In the genomic region with DNA sequence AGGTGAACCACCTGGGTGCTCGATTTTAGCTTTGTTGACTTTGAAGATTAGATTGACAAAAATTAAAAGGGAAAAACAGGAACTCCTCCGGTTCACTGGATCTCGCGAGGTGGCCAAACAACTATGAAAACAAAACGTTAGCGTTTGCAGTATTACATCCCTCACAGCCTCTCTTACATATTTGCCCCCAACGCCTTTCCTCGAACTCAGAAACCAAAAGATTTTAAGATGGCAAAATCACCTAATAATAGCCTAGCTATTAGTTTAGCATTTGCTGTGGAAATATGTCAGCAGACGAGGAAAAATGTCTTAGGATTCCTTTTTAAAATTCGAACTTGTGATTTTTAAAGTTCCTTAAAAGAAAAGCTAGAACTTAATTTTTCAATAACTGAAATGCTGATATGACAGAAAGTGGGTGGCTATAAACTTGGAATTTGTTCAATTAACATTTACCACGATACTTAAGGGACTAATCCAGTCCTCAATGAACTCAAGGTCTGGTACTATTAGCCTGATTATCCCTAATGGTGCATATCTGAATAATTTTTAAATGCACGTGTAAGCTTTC, we compare ENCODE assay signal across 8 cellular contexts. TPM values are rescaled to one million over a fixed set of nuclear protein-coding genes. Genes with fewer than 3 reads are reported as not detected.
DNase-seq lines count a peak whose midpoint lies in the region; ATAC-seq, FAIRE-seq and TF ChIP-seq lines count a peak whose summit lies in the region.

No MANE protein-coding gene starts in this region.

- in situ Hi-C loops in GM13976 (cut with MboI; ENCODE audit: low sequenced_read_pairs, unreplicated experiment) = no loop called here

- H3K9me2 ChIP-seq in MM.1S (replicated peaks; ENCODE audit: insufficient read depth, low read length) = no peaks in the 10 kb centered on the region

- peaks cover 0 to 9% (median 0%) of the 10 kb centered on the region in 5 experiments for H3K9me3 Mint-ChIP-seq in brain

- H3K36me3 ChIP-seq in MM.1S (replicated peaks; ENCODE audit: insufficient read depth, low read length) = no peaks in the 10 kb centered on the region; the same call in 1 of the 2 replicates
- no peaks in the 10 kb centered on the region for H3K36me3 ChIP-seq in testis (ENCODE audit: low read depth, missing control alignments)

- no peaks in the 10 kb centered on the region for H3K9me3 ChIP-seq in MM.1S (replicated peaks; ENCODE audit: insufficient read depth, low read length)
- no peaks in the 10 kb centered on the region for H3K9me3 ChIP-seq in testis

- H3K27me3 ChIP-seq in MM.1S (replicated peaks; ENCODE audit: insufficient read depth, low read length) (no peaks in the 10 kb centered on the region), testis (no peaks in the 10 kb centered on the region)

- H2AFZ ChIP-seq in MM.1S (ENCODE audit: low read length) = peak overlapping the region; percentile 61

- peak overlapping the region; percentile 99 to 100 (median 99) for H3K4me3 Mint-ChIP-seq in brain

- peak overlapping the region; percentile 76 for H3K9ac ChIP-seq in MM.1S (ENCODE audit: low read length)

- H3K27me3 Mint-ChIP-seq in brain = peaks cover 46% of the 10 kb centered on the region

- peak overlapping the region; percentile 99 to 100 (median 99) for H3K27ac Mint-ChIP-seq in brain

- TF ChIP-seq POLR2A in testis (IDR thresholded peaks at IDR 0.05) = no peak

- DNase-seq in GM13976 (ENCODE audit: low spot score) (peak; percentile 74), MM.1S (no peak), kidney glomerular epithelial cell (lab: John Stamatoyannopoulos, UW) (peak; percentile 78), testis (no peak), HTR-8/SVneo (ENCODE audit: insufficient read length, low spot score) (no peak)
- no peak for DNase-seq in activated CD8-positive, alpha-beta memory T cell treated with anti-CD3 and anti-CD28 coated beads, Interleukin-2, amount 50 U/mL, for 4 hours

- peak; percentile 30 for ATAC-seq in GM21786 (IDR thresholded peaks at IDR 0.05; ENCODE audit: unreplicated experiment)

- peak overlapping the region; percentile 90 for H3K4me2 ChIP-seq in MM.1S (ENCODE audit: low read depth, low read length)

- H3K27ac ChIP-seq in MM.1S (ENCODE audit: low read length) = peak overlapping the region; percentile 63; the same call in 1 of the 2 replicates
- H3K27ac ChIP-seq in testis = peak overlapping the region; percentile 94 to 97

- H4K20me1 ChIP-seq in MM.1S (ENCODE audit: insufficient read depth, low read length) = no peaks in the 10 kb centered on the region

- TF ChIP-seq CTCF in GM13976 (IDR thresholded peaks at IDR 0.05; ENCODE audit: borderline replicate concordance, control extremely low read depth, extremely low read depth, insufficient read depth, missing control alignments) (no peak), MM.1S (IDR thresholded peaks at IDR 0.05; ENCODE audit: low read length) (no peak), brain (conservative IDR thresholded peaks at IDR 0.05) (no peak), testis (IDR thresholded peaks at IDR 0.05) (no peak)

- peaks cover 36% of the 10 kb centered on the region for H3K79me2 ChIP-seq in MM.1S (ENCODE audit: low read length)

- intact Hi-C loops in testis (cut with DNase I; ENCODE audit: low total_unique reads) = no loop called here

- WGBS in testis, 2 donors = 6 to 9% methylated on average over 12 of the region's 12 CpGs

- H3K4me1 ChIP-seq in MM.1S (ENCODE audit: low read length) (peaks cover 14% of the 10 kb centered on the region), testis (peaks cover 5% of the 10 kb centered on the region)

- peaks cover 18% of the 10 kb centered on the region for H3K36me3 Mint-ChIP-seq in brain

- H3F3A ChIP-seq in MM.1S (ENCODE audit: insufficient read depth, low read length) = peaks cover 13% of the 10 kb centered on the region

- FAIRE-seq in HTR-8/SVneo (lab: Jason Lieb, UNC) = no peak

- H3K4me3 ChIP-seq in MM.1S (ENCODE audit: low read length) (peak overlapping the region; percentile 79), testis (peak overlapping the region; percentile 75 to 93)

- peaks cover 37% of the 10 kb centered on the region for H3K4me1 Mint-ChIP-seq in brain

RNA-seq across cellular contexts. Expression of a gene that starts 0.5 kb away (rescaled TPM):
- polyA plus RNA-seq in brain (ENCODE audit: insufficient read depth, low read depth, low replicate concordance) (4.0 TPM), testis (ENCODE audit: insufficient read depth, low read depth, low replicate concordance) (12.6 TPM)
- total RNA-seq in testis = 10 to 100 TPM; 23.9 to 25.7 TPM

RNA-seq across cellular contexts. Expression of a gene that starts 48.2 kb away (rescaled TPM):
- 4.8 TPM for polyA plus RNA-seq in brain (ENCODE audit: insufficient read depth, low read depth, low replicate concordance)
- total RNA-seq in testis = 10 to 100 TPM; 13.5 to 16.3 TPM
- polyA plus RNA-seq in testis (ENCODE audit: insufficient read depth, low read depth, low replicate concordance) = 13.3 TPM

Comparison
In these comparisons a context has a peak if more than half of its experiments do, and no peak if none do; other contexts are left out.
1. DNase-seq: peak in GM13976 (single experiment) and kidney glomerular epithelial cell (single experiment); none in MM.1S (single experiment), testis (single experiment), activated CD8-positive, alpha-beta memory T cell treated with anti-CD3 and anti-CD28 coated beads, Interleukin-2, amount 50 U/mL, for 4 hours (single experiment) and HTR-8/SVneo (single experiment).